16 cellular contexts compared by ENCODE assay signal in genomic region chr5:144202072-144202471, GRCh38. TPM values are rescaled to one million over a fixed set of nuclear protein-coding genes. Genes with fewer than 3 reads are reported as not detected.
DNase-seq lines count a peak whose midpoint lies in the region; ATAC-seq, FAIRE-seq and TF ChIP-seq lines count a peak whose summit lies in the region.
"Had no signal": no experiment of that assay in that cellular context is flagged by ENCODE, and none has a peak within 500 bp of the region (broad histone marks: within the 10 kb centered on the region; RNA-seq: fewer than 3 reads in every experiment).

No MANE protein-coding gene starts in this region.

- H2BK5ac ChIP-seq in IMR-90 (ENCODE audit: low read depth, low read length, poor library complexity, severe bottlenecking), result no peak overlapping the region

- dilution Hi-C loops in IMR-90 (cut with HindIII; ENCODE audit: low sequenced_read_pairs, unreplicated experiment), result no loop called here

- no peak for TF ChIP-seq POLR2A in IMR-90 (IDR thresholded peaks at IDR 0.05; ENCODE audit: low read depth, low read length)

- H3K27ac Mint-ChIP-seq in astrocyte (ENCODE audit: unreplicated experiment) (no peak overlapping the region), CD14-positive monocyte (no peak overlapping the region)
- H3K27ac Mint-ChIP-seq: progenitor cell of endocrine pancreas; T-helper 1 cell treated with Interleukin-12 subunit alpha and Interleukin-12 subunit beta and Interleukin-4 antibody, amounts not matched to agents 30 μg/mL and 1 μg/mL, for 36 hours had no signal

- H4K20me1 ChIP-seq in IMR-90 (ENCODE audit: insufficient read depth, low read length) (no peaks in the 10 kb centered on the region), astrocyte (ENCODE audit: insufficient read depth, low read length) (no peaks in the 10 kb centered on the region)

- H4K8ac ChIP-seq in IMR-90 (ENCODE audit: low read depth in 2 of 2, low read length in 2 of 2), result no peak overlapping the region; a peak in 1 of 4 replicates

- no peak overlapping the region for H2BK20ac ChIP-seq in IMR-90 (ENCODE audit: low read depth, low read length)

- H3K27me3 Mint-ChIP-seq in astrocyte (ENCODE audit: low read depth, unreplicated experiment) (peaks cover 2% of the 10 kb centered on the region), CD14-positive monocyte (ENCODE audit: low read depth in 3 of 3) (peaks cover 28 to 39% (median 35%) of the 10 kb centered on the region in 3 donors)

- H3K56ac ChIP-seq in IMR-90 (ENCODE audit: extremely low read depth, insufficient read depth, low read length), result no peak overlapping the region

- H3K27ac ChIP-seq in A673 (ENCODE audit: low read depth, low read length, poor library complexity, severe bottlenecking) (no peak overlapping the region), IMR-90 (ENCODE audit: insufficient read depth, low read length) (no peak overlapping the region), astrocyte (ENCODE audit: low read depth, low read length) (no peak overlapping the region)
- H3K27ac ChIP-seq: colonic mucosa, heart right ventricle, KMS-11 had no signal

- BruUV-seq in A673 (replicated peaks; lab: Mats Ljungman, UMichigan) (no TSS peak), IMR-90 (replicated peaks; lab: Mats Ljungman, UMichigan) (no TSS peak)

- POLR2A ChIA-PET in A673 (lab: Charles Lee; ENCODE audit: low non-redundant PET) (no interaction called here), IMR-90 (lab: Charles Lee; ENCODE audit: unreplicated experiment) (no interaction called here)

- H3K27me3 ChIP-seq in A673 (replicated peaks; ENCODE audit: insufficient read depth, low read depth, low read length, poor library complexity) (no peaks in the 10 kb centered on the region), IMR-90 (ENCODE audit: control insufficient read depth, insufficient read depth, low read length) (peaks cover 6% of the 10 kb centered on the region), astrocyte (ENCODE audit: insufficient read depth, low read length) (no peaks in the 10 kb centered on the region)

- H3K4me1 ChIP-seq in A673 (ENCODE audit: insufficient read depth, low read length, poor library complexity, severe bottlenecking), result peaks cover 24% of the 10 kb centered on the region
- peaks cover 6% of the 10 kb centered on the region for H3K4me1 ChIP-seq in IMR-90 (ENCODE audit: control insufficient read depth, insufficient read depth, low read length)
- peaks cover 15% of the 10 kb centered on the region for H3K4me1 ChIP-seq in astrocyte (ENCODE audit: insufficient read depth, low read length)
- H3K4me1 ChIP-seq: colonic mucosa had no signal

- H3K4me1 Mint-ChIP-seq in astrocyte (ENCODE audit: low read depth, unreplicated experiment) (peaks cover 14% of the 10 kb centered on the region), CD14-positive monocyte (peaks cover 7% of the 10 kb centered on the region)

- WGBS in IMR-90 (ENCODE audit: extremely low coverage in 2 of 2, insufficient read length in 1 of 2), 2 experiments, result 10% methylated on average over 2 of the region's 10 CpGs; no CpG with 5 or more reads in 1 of the 2 experiments

- H3K4me2 ChIP-seq in IMR-90 (ENCODE audit: low read depth, low read length) (peak overlapping the region; percentile 33; the same call in 1 of the 2 replicates), astrocyte (ENCODE audit: low read length) (peak overlapping the region; percentile 35)
- H3K4me2 ChIP-seq: KMS-11 had no signal

- no peak overlapping the region for H2AK9ac ChIP-seq in IMR-90 (replicated peaks; ENCODE audit: low read depth, low read length, poor library complexity)

- H2BK120ac ChIP-seq in IMR-90 (ENCODE audit: low read depth, low read length), result no peak overlapping the region

- no peak for TF ChIP-seq RAD21 in IMR-90 (IDR thresholded peaks at IDR 0.05; ENCODE audit: low read length)

- H3K4me3 Mint-ChIP-seq in astrocyte (ENCODE audit: unreplicated experiment), result no peak overlapping the region
- no peak overlapping the region for H3K4me3 Mint-ChIP-seq in CD14-positive monocyte
- H3K4me3 Mint-ChIP-seq: T-helper 1 cell treated with Interleukin-12 subunit alpha and Interleukin-12 subunit beta and Interleukin-4 antibody, amounts not matched to agents 30 μg/mL and 1 μg/mL, for 36 hours had no signal

- H3K79me2 ChIP-seq in astrocyte (ENCODE audit: insufficient read depth, low read length), result no peaks in the 10 kb centered on the region

- 0 out of 2 replicates have a peak overlapping the region, but pooled peaks have one; percentile 27 for H3K23ac ChIP-seq in IMR-90 (ENCODE audit: low read depth, low read length)

- no peak overlapping the region for H3K9ac ChIP-seq in IMR-90 (ENCODE audit: low read depth, low read length)
- H3K9ac ChIP-seq in astrocyte (ENCODE audit: low read length), result no peak overlapping the region
- H3K9ac ChIP-seq: KMS-11 had no signal

- CTCF ChIA-PET in A673 (lab: Charles Lee), result no interaction called here
- CTCF ChIA-PET in IMR-90 (lab: Yijun Ruan, JAX), result no interaction called here

- no peak overlapping the region for H3K4me3 ChIP-seq in A673 (ENCODE audit: low read depth, low read length, poor library complexity, severe bottlenecking)
- no peak overlapping the region for H3K4me3 ChIP-seq in IMR-90 (ENCODE audit: insufficient read depth, low read depth, low read length)
- no peak overlapping the region for H3K4me3 ChIP-seq in astrocyte (ENCODE audit: insufficient read depth, low read depth, low read length)
- H3K4me3 ChIP-seq: colonic mucosa, heart right ventricle had no signal

- no peaks in the 10 kb centered on the region for H3K36me3 Mint-ChIP-seq in astrocyte (ENCODE audit: low read depth, unreplicated experiment)
- no peaks in the 10 kb centered on the region for H3K36me3 Mint-ChIP-seq in CD14-positive monocyte

- H3K9me1 ChIP-seq in IMR-90 (ENCODE audit: insufficient read depth, low read length), result no peaks in the 10 kb centered on the region

- H2AFZ ChIP-seq in IMR-90 (replicated peaks; ENCODE audit: low read length, poor library complexity) (peak overlapping the region; percentile 74), astrocyte (ENCODE audit: low read depth, low read length) (peak overlapping the region; percentile 31)

- DNase-seq in A673 (ENCODE audit: low spot score), result peak; percentile 14
- no peak for DNase-seq in IMR-90
- DNase-seq in astrocyte (ENCODE audit: low read depth), result peak; percentile 44
- DNase-seq in left colon, result no peak
- no peak for DNase-seq in HuH-7.5 (ENCODE audit: low spot score)
- no peak for DNase-seq in CD14-positive monocyte (ENCODE audit: low spot score)
- DNase-seq: activated effector memory CD4-positive, alpha-beta T cell treated with anti-CD3 and anti-CD28 coated beads, Interleukin-2, amount 50 U/mL, for 16 hours; BE2C; colonic mucosa; substantia nigra had no signal

- H3K9me3 ChIP-seq in A673 (ENCODE audit: low read depth, low read length, poor library complexity, severe bottlenecking) (no peaks in the 10 kb centered on the region), IMR-90 (ENCODE audit: control insufficient read depth, insufficient read depth, low read length) (no peaks in the 10 kb centered on the region), astrocyte (ENCODE audit: insufficient read depth, low read depth, low read length) (no peaks in the 10 kb centered on the region)
- H3K9me3 ChIP-seq: BE2C, colonic mucosa, heart right ventricle had no signal

- ATAC-seq in IMR-90 (ENCODE audit: low read depth), result no peak
- peak; percentile 54 for ATAC-seq in left colon
- no peak for ATAC-seq in HG02588 (IDR thresholded peaks at IDR 0.05; ENCODE audit: unreplicated experiment)
- ATAC-seq in HG03159 (IDR thresholded peaks at IDR 0.05; ENCODE audit: unreplicated experiment), result no peak

- no peak overlapping the region for H3K18ac ChIP-seq in IMR-90 (ENCODE audit: low read depth, low read length)

- no peak overlapping the region for H3K14ac ChIP-seq in IMR-90 (replicated peaks; ENCODE audit: low read depth, low read length)

- in situ Hi-C loops in IMR-90 (cut with MboI; ENCODE audit: low sequenced_read_pairs), result loop anchor here (5.0 to 25.0 kb wide), 4 partner anchors 1135 to 1853 kb away; no protein-coding TSS in a partner anchor

- no peaks in the 10 kb centered on the region for H3K79me1 ChIP-seq in IMR-90 (ENCODE audit: low read depth in 1 of 2, low read length in 2 of 2)

- H3K9me3 Mint-ChIP-seq in astrocyte (ENCODE audit: unreplicated experiment) (no peaks in the 10 kb centered on the region), CD14-positive monocyte (no peaks in the 10 kb centered on the region)
- H3K9me3 Mint-ChIP-seq: T-helper 1 cell treated with Interleukin-12 subunit alpha and Interleukin-12 subunit beta and Interleukin-4 antibody, amounts not matched to agents 30 μg/mL and 1 μg/mL, for 36 hours had no signal

- TF ChIP-seq CTCF in A673 (conservative IDR thresholded peaks at IDR 0.05; ENCODE audit: low read depth, low read length) (no peak), IMR-90 (conservative IDR thresholded peaks at IDR 0.05; ENCODE audit: low read depth, low read length) (no peak), astrocyte (IDR thresholded peaks at IDR 0.05; ENCODE audit: insufficient read depth, low read depth, low read length) (no peak), CD14-positive monocyte (IDR thresholded peaks at IDR 0.05) (no peak)

- H2AK5ac ChIP-seq in IMR-90 (ENCODE audit: low read depth, low read length), result no peak overlapping the region

- H3K36me3 ChIP-seq in A673 (ENCODE audit: insufficient read depth, low read length, poor library complexity, severe bottlenecking), result no peaks in the 10 kb centered on the region
- H3K36me3 ChIP-seq in IMR-90 (ENCODE audit: control insufficient read depth, insufficient read depth, low read length), result no peaks in the 10 kb centered on the region
- no peaks in the 10 kb centered on the region for H3K36me3 ChIP-seq in astrocyte (ENCODE audit: insufficient read depth, low read length)
- H3K36me3 ChIP-seq: BE2C, colonic mucosa, heart right ventricle had no signal

- H2BK15ac ChIP-seq in IMR-90 (ENCODE audit: low read depth, low read length), result peak overlapping the region; percentile 21; the same call in 1 of the 3 replicates

- FAIRE-seq in astrocyte (lab: Jason Lieb, UNC), result no peak

- H3K4ac ChIP-seq in IMR-90 (ENCODE audit: low read depth, low read length), result no peak overlapping the region

- intact Hi-C loops in A673 (cut with micrococcal nuclease; ENCODE audit: unreplicated experiment) (loop anchor here (2.0 to 10.0 kb wide), 3 partner anchors 1143 to 1929 kb away; no protein-coding TSS in a partner anchor), IMR-90 (cut with micrococcal nuclease) (loop anchor here (2.0 to 10.0 kb wide), 4 partner anchors 345 to 1923 kb away; no protein-coding TSS in a partner anchor), left colon (cut with DNase I, micrococcal nuclease) (no loop called here), CD14-positive monocyte (cut with micrococcal nuclease) (loop anchor here in 1 of 2 donors (5.0 to 10.0 kb wide), 2 partner anchors 1623 to 1845 kb away; no protein-coding TSS in a partner anchor)

- H4K91ac ChIP-seq in IMR-90 (ENCODE audit: insufficient read depth, low read depth, low read length), result no peak overlapping the region

- H4K5ac ChIP-seq in IMR-90 (ENCODE audit: low read depth, low read length), result no peak overlapping the region

RNA-seq across cellular contexts. Expression of gene KCTD16, which starts 31.4 kb away (rescaled TPM):
- 1.1 and 1.3 TPM in 2 replicates for total RNA-seq in A673 (2021)
- total RNA-seq in IMR-90 (2012; rRNA removed), result 1.1 and 1.4 TPM in 2 replicates
- polyA plus RNA-seq in IMR-90 (2012; rRNA removed), result 0.40 and 0.43 TPM in 2 replicates
- 0.14 and 0.21 TPM in 2 replicates for polyA plus RNA-seq in IMR-90 (2012; cell fraction: cytosol; rRNA removed)
- polyA plus RNA-seq in IMR-90 (2012; cell fraction: nucleus; rRNA removed; ENCODE audit: low replicate concordance), result 0.16 and 0.54 TPM in 2 replicates
- 5.5 and 5.6 TPM in 2 replicates for total RNA-seq in astrocyte
- under 1 TPM in 1 of 2 donors, not detected in 1; 0.11 TPM for total RNA-seq in left colon
- polyA plus RNA-seq in CD14-positive monocyte, result not detected

RNA-seq across cellular contexts. Expression of gene YIPF5, which starts 31.6 kb away (rescaled TPM):
- total RNA-seq in A673 (2021), result 50.9 and 52.9 TPM in 2 replicates
- total RNA-seq in IMR-90 (2012; rRNA removed), result 172 and 192 TPM in 2 replicates
- 60.0 and 64.4 TPM in 2 replicates for polyA plus RNA-seq in IMR-90 (2012; rRNA removed)
- 18.6 and 23.5 TPM in 2 replicates for polyA plus RNA-seq in IMR-90 (2012; cell fraction: cytosol; rRNA removed)
- 7.8 and 42.5 TPM in 2 replicates for polyA plus RNA-seq in IMR-90 (2012; cell fraction: nucleus; rRNA removed; ENCODE audit: low replicate concordance)
- total RNA-seq in astrocyte, result 132 and 144 TPM in 2 replicates
- 10 to 100 TPM; 44.1 to 58.2 TPM for total RNA-seq in left colon
- polyA plus RNA-seq in CD14-positive monocyte, result 10 to 100 TPM; 32.4 to 41.4 TPM

Comparison
In these comparisons a context has a peak if more than half of its experiments do, and no peak if none do; other contexts are left out.
1. DNase-seq: peak in A673 (single experiment) and astrocyte (single experiment); none in IMR-90 (single experiment), left colon (0 of 2), HuH-7.5 (single experiment) and CD14-positive monocyte (single experiment).
2. intact Hi-C loops: an anchor here in A673 (2.0 to 10.0 kb wide) and IMR-90 (2.0 to 10.0 kb wide); none called in left colon.